ENCODE assay signal across 9 cellular contexts in genomic region chr7:38222481-38223096, GRCh38. TPM values are rescaled to one million over a fixed set of nuclear protein-coding genes. Genes with fewer than 3 reads are reported as not detected.
DNase-seq lines count a peak whose midpoint lies in the region; ATAC-seq and TF ChIP-seq lines count a peak whose summit lies in the region.
"Had no signal": no experiment of that assay in that cellular context is flagged by ENCODE, and none has a peak within 500 bp of the region (broad histone marks: within the 10 kb centered on the region; RNA-seq: fewer than 3 reads in every experiment).

No MANE protein-coding gene starts in this region.

- TF ChIP-seq RAD21 in HCT116 (IDR thresholded peaks at IDR 0.05; ENCODE audit: low read depth) = peak; percentile 77

- peaks cover 0 to 19% of the 10 kb centered on the region in 2 experiments; a peak in 2 of 4 replicates for H3K36me3 ChIP-seq in HCT116 (ENCODE audit: control insufficient read depth in 1 of 2, insufficient read depth in 2 of 2, low read length in 2 of 2)

- H3K27me3 Mint-ChIP-seq in nephron (ENCODE audit: low read depth) = no peaks in the 10 kb centered on the region

- H2AFZ ChIP-seq in HCT116 (ENCODE audit: low read depth, low read length, poor library complexity, severe bottlenecking) = no peak overlapping the region

- H3K9me3 Mint-ChIP-seq in nephron = no peaks in the 10 kb centered on the region

- BruUV-seq in HCT116 (replicated peaks; lab: Mats Ljungman, UMichigan) = no TSS peak

- H3K27me3 ChIP-seq in HCT116 (ENCODE audit: insufficient read depth, low read length) = no peaks in the 10 kb centered on the region
- H3K27me3 ChIP-seq: BLaER1 had no signal

- DNase-seq in NCI-H1417 (lab: John Stamatoyannopoulos, UW) (peak; percentile 47 to 84 (median 54)), NCI-H1417 treated with DMSO at 0.1 percent for 48 hours (lab: John Stamatoyannopoulos, UW) (no peak), HCT116 (ENCODE audit: low read depth, low spot score) (peak; percentile 34), NCI-H128 (lab: John Stamatoyannopoulos, UW; ENCODE audit: unreplicated experiment) (peak; percentile 15), SW480 (ENCODE audit: low spot score) (peak; percentile 66), fibroblast of gingiva (ENCODE audit: low read depth) (peak; percentile 41), foreskin melanocyte (no peak)

- TF ChIP-seq POLR2A in HCT116 (IDR thresholded peaks at IDR 0.05; ENCODE audit: borderline replicate concordance, extremely low read depth, insufficient read depth, insufficient read length) = no peak

- H3K9me2 ChIP-seq in HCT116 (ENCODE audit: insufficient read depth) = no peaks in the 10 kb centered on the region

- no peaks in the 10 kb centered on the region for H3K9me3 ChIP-seq in HCT116 (ENCODE audit: control insufficient read depth in 1 of 2, insufficient read depth in 1 of 2, low read depth in 1 of 2, low read length in 2 of 2)
- H3K9me3 ChIP-seq: BLaER1 had no signal

- no peak overlapping the region for H3K27ac ChIP-seq in HCT116 (ENCODE audit: low read depth, low read length)
- H3K27ac ChIP-seq: BLaER1 had no signal

- H3K4me1 ChIP-seq in HCT116 (ENCODE audit: control insufficient read depth in 1 of 2, insufficient read depth in 2 of 2, low read length in 2 of 2) = no peaks in the 10 kb centered on the region
- H3K4me1 ChIP-seq: BLaER1 had no signal

- RAD21 ChIA-PET in HCT116 (lab: Charles Lee; ENCODE audit: low non-redundant PET in 1 of 2, low total read pairs in 2 of 2, uncharacterized antibody in 2 of 2, unreplicated experiment in 2 of 2) = interaction anchor here in 1 of 2 experiments (0.6 kb wide), 1 partner anchor 163 kb away, joined by 4 read pairs; no protein-coding TSS in a partner anchor

- peaks cover 6% of the 10 kb centered on the region for H3K4me1 Mint-ChIP-seq in nephron

- intact Hi-C loops in HCT116 (cut with micrococcal nuclease) = loop anchor here (1.0 to 5.0 kb wide), 4 partner anchors 95 to 321 kb away; partner anchors contain the start of gene SFRP4

- POLR2A ChIA-PET in HCT116 (lab: Charles Lee) = no interaction called here

- no peak overlapping the region for H3K9ac ChIP-seq in HCT116 (ENCODE audit: low read length)
- H3K9ac ChIP-seq: BLaER1 had no signal

- CTCF ChIA-PET in HCT116 (lab: Charles Lee) = interaction anchor here (0.5 to 1.6 kb wide), 8 partner anchors 96 to 305 kb away, joined by 3 to 5 read pairs (median 3); no protein-coding TSS in a partner anchor

- no peaks in the 10 kb centered on the region for H4K20me1 ChIP-seq in HCT116 (ENCODE audit: insufficient read depth)
- H4K20me1 ChIP-seq: BLaER1 had no signal

- H3K79me2 ChIP-seq in HCT116 (ENCODE audit: insufficient read depth, low read length) = no peaks in the 10 kb centered on the region

- H3K27ac Mint-ChIP-seq in nephron = peak overlapping the region in 2 of 3 experiments; percentile 3 to 81

- H3K4me3 ChIP-seq in HCT116 (replicated peaks in 1 of 2; ENCODE audit: low read depth in 1 of 2, low read length in 2 of 2) = no peak overlapping the region
- H3K4me3 ChIP-seq: BLaER1 had no signal

- TF ChIP-seq CTCF in HCT116 (IDR thresholded peaks at IDR 0.05 in 2 of 3, conservative IDR thresholded peaks at IDR 0.05 in 1 of 3; ENCODE audit: borderline replicate concordance in 1 of 3, insufficient read depth in 1 of 3, low read depth in 2 of 3, low read length in 2 of 3) (peak; percentile 68 to 87 (median 73); a peak in 5 of 6 replicates), nephron (IDR thresholded peaks at IDR 0.05; ENCODE audit: unreplicated experiment in 3 of 3) (peak; percentile 81 to 87 (median 83))

- H3K36me3 Mint-ChIP-seq in nephron (ENCODE audit: low read depth) = peaks cover 60% of the 10 kb centered on the region

- no peak overlapping the region for H3K4me3 Mint-ChIP-seq in nephron

- ATAC-seq in HCT116 = peak; percentile 78

- no peak overlapping the region for H3K4me2 ChIP-seq in HCT116 (ENCODE audit: low read length)
- H3K4me2 ChIP-seq: BLaER1 had no signal

TF ChIP-seq in HCT116, 20 proteins besides CTCF, POLR2A, EP300 and RAD21:
- TF ChIP-seq FOSL1 (IDR thresholded peaks at IDR 0.05; ENCODE audit: low read depth) = no peak
- TF ChIP-seq MAX (IDR thresholded peaks at IDR 0.05) = no peak
- TF ChIP-seq EGR1 (IDR thresholded peaks at IDR 0.05; ENCODE audit: low read depth) = no peak
- no peak for TF ChIP-seq ZBTB33 (IDR thresholded peaks at IDR 0.05; ENCODE audit: extremely low read depth, insufficient replicate concordance, low read length)
- no peak for TF ChIP-seq EZH2 (IDR thresholded peaks at IDR 0.05)
- no peak for TF ChIP-seq JUND (IDR thresholded peaks at IDR 0.05)
- TF ChIP-seq CEBPB (IDR thresholded peaks at IDR 0.05; ENCODE audit: low read depth) = no peak
- no peak for TF ChIP-seq ZFX (IDR thresholded peaks at IDR 0.05)
- no peak for TF ChIP-seq ZNF274 (IDR thresholded peaks at IDR 0.05; ENCODE audit: low read depth, low read length)
- TF ChIP-seq POLR2AphosphoS5 (IDR thresholded peaks at IDR 0.05; ENCODE audit: low read depth, low read length) = no peak
- no peak for TF ChIP-seq SIN3A (IDR thresholded peaks at IDR 0.05; ENCODE audit: low read depth)
- TF ChIP-seq CBX3 (IDR thresholded peaks at IDR 0.05; ENCODE audit: low read depth) = no peak
- TF ChIP-seq ATF3 (IDR thresholded peaks at IDR 0.05) = no peak
- TF ChIP-seq ELF1 (IDR thresholded peaks at IDR 0.05; ENCODE audit: borderline replicate concordance, low read depth) = no peak

RNA-seq across cellular contexts. Expression of gene STARD3NL, which starts 44.5 kb away (rescaled TPM):
- 32.0 TPM for total RNA-seq in HCT116 (2021; ENCODE audit: unreplicated experiment)
- polyA plus RNA-seq in HCT116 (2012) = 14.0 and 18.7 TPM in 2 replicates

Comparison
In these comparisons a context has a peak if more than half of its experiments do, and no peak if none do; other contexts are left out.
1. DNase-seq: peak in NCI-H1417 (3 of 3), HCT116 (single experiment), NCI-H128 (single experiment), SW480 (single experiment) and fibroblast of gingiva (single experiment); none in NCI-H1417 treated with DMSO at 0.1 percent for 48 hours (single experiment) and foreskin melanocyte (single experiment).